Comparison of ENCODE assay signal across 24 cellular contexts in the genomic region with DNA sequence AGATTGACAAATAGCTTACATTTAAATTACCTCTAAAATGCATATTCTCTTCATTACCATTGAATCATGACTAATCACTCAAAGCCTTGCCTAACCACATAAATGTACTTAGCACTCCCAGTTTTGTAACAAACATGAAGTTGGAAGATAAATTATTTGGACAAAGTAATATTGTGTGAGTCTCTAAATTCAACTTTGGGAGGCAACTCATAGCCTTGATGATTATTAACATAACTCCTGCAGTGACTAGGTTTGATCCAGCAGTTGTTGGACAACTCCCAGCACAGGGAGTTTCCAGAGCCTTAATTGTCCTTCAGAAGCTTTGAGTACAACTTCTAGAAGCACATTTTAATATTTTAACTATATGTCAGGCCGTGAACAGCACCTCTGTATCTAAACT.
DNase-seq lines count a peak whose midpoint lies in the region; ATAC-seq and TF ChIP-seq lines count a peak whose summit lies in the region.
"Had no signal": no experiment of that assay in that cellular context is flagged by ENCODE, and none has a peak within 500 bp of the region (broad histone marks: within the 10 kb centered on the region; RNA-seq: fewer than 3 reads in every experiment).

No MANE protein-coding gene starts in this region.

- no peak overlapping the region for H3K4ac ChIP-seq in IMR-90 (ENCODE audit: low read depth, low read length)

- ATAC-seq in IMR-90 (ENCODE audit: low read depth) (peak; percentile 29), HG03139 (IDR thresholded peaks at IDR 0.05; ENCODE audit: unreplicated experiment) (no peak)
- ATAC-seq: effector memory CD8-positive, alpha-beta T cell; GM23338; naive thymus-derived CD8-positive, alpha-beta T cell had no signal

- CTCF ChIA-PET in IMR-90 (lab: Yijun Ruan, JAX), result no interaction called here

- no peaks in the 10 kb centered on the region for H4K20me1 ChIP-seq in IMR-90 (ENCODE audit: insufficient read depth, low read length)
- H4K20me1 ChIP-seq: BLaER1 had no signal

- BruUV-seq in IMR-90 (replicated peaks; lab: Mats Ljungman, UMichigan), result no TSS peak

- H2BK5ac ChIP-seq in IMR-90 (ENCODE audit: low read depth, low read length, poor library complexity, severe bottlenecking), result no peak overlapping the region

- no peak overlapping the region for H3K56ac ChIP-seq in IMR-90 (ENCODE audit: extremely low read depth, insufficient read depth, low read length)

- in situ Hi-C loops in IMR-90 (cut with MboI; ENCODE audit: low sequenced_read_pairs), result no loop called here
- in situ Hi-C loops in astrocyte of the cerebellum (cut with HindIII; ENCODE audit: low sequenced_read_pairs), result no loop called here

- no peak overlapping the region for H3K14ac ChIP-seq in IMR-90 (replicated peaks; ENCODE audit: low read depth, low read length)

- H4K5ac ChIP-seq in IMR-90 (ENCODE audit: low read depth, low read length), result no peak overlapping the region

- H3K9me1 ChIP-seq in IMR-90 (ENCODE audit: insufficient read depth, low read length), result no peaks in the 10 kb centered on the region

- no peak overlapping the region for H3K9ac ChIP-seq in IMR-90 (ENCODE audit: low read depth, low read length)
- H3K9ac ChIP-seq: BLaER1 had no signal

- no peak overlapping the region for H3K18ac ChIP-seq in IMR-90 (ENCODE audit: low read depth, low read length)

- H3K36me3 ChIP-seq in IMR-90 (ENCODE audit: control insufficient read depth, insufficient read depth, low read length), result no peaks in the 10 kb centered on the region
- H3K36me3 ChIP-seq: BLaER1, prostate gland, stomach had no signal

- intact Hi-C loops in IMR-90 (cut with micrococcal nuclease), result no loop called here

- no peak overlapping the region for H2AK5ac ChIP-seq in IMR-90 (ENCODE audit: low read depth, low read length)

- H2BK15ac ChIP-seq in IMR-90 (ENCODE audit: low read depth, low read length), result no peak overlapping the region

- no peaks in the 10 kb centered on the region for H3K27me3 ChIP-seq in IMR-90 (ENCODE audit: control insufficient read depth, insufficient read depth, low read length)
- H3K27me3 ChIP-seq: BLaER1, stomach, tibial nerve had no signal

- H2BK120ac ChIP-seq in IMR-90 (ENCODE audit: low read depth, low read length), result no peak overlapping the region

- H2BK20ac ChIP-seq in IMR-90 (ENCODE audit: low read depth, low read length), result no peak overlapping the region

- H3K4me1 ChIP-seq in IMR-90 (ENCODE audit: control insufficient read depth, insufficient read depth, low read length), result no peaks in the 10 kb centered on the region
- H3K4me1 ChIP-seq: BLaER1, prostate gland, stomach had no signal

- H2AK9ac ChIP-seq in IMR-90 (replicated peaks; ENCODE audit: low read depth, low read length, poor library complexity), result no peak overlapping the region

- no peak overlapping the region for H3K4me2 ChIP-seq in IMR-90 (ENCODE audit: low read depth, low read length)
- H3K4me2 ChIP-seq: BLaER1, GM23338 had no signal

- DNase-seq in IMR-90 (peak; percentile 16), astrocyte of the cerebellum (ENCODE audit: low read depth) (peak; percentile 51), fibroblast of villous mesenchyme (ENCODE audit: low read depth) (peak; percentile 25), renal cortical epithelial cell (ENCODE audit: low read depth) (peak; percentile 41), NCI-H69 (lab: John Stamatoyannopoulos, UW) (no peak), EL (no peak)
- DNase-seq: activated B cell treated with CpG ODN at 0.5 μM for 24 hours; activated CD4-positive, alpha-beta T cell treated with anti-CD3 and anti-CD28 coated beads, Interleukin-2, amount 10 ng/mL, durations not matched to agents 7 days and 5 days; activated effector memory CD4-positive, alpha-beta T cell treated with anti-CD3 and anti-CD28 coated beads, Interleukin-2, amount 50 U/mL, for 16 hours; aorta; central memory CD4-positive, alpha-beta T cell; cortex of kidney; DMS53; effector memory CD8-positive, alpha-beta T cell; hippocampal formation; naive thymus-derived CD8-positive, alpha-beta T cell; NCI-H446 treated with DMSO at 0.1 percent for 48 hours; stimulated activated CD4-positive, alpha-beta T cell treated with anti-CD3 and anti-CD28 coated beads, Interleukin-4, amount 100 ng/mL, for 1 hour; stomach had no signal

- H4K91ac ChIP-seq in IMR-90 (ENCODE audit: insufficient read depth, low read depth, low read length), result no peak overlapping the region

- TF ChIP-seq POLR2A in IMR-90 (IDR thresholded peaks at IDR 0.05; ENCODE audit: low read depth, low read length), result no peak

- H3K9me3 ChIP-seq in IMR-90 (ENCODE audit: control insufficient read depth, insufficient read depth, low read length), result no peaks in the 10 kb centered on the region
- H3K9me3 ChIP-seq: BLaER1, prostate gland, stomach, tibial nerve had no signal

- no peaks in the 10 kb centered on the region for H3K79me1 ChIP-seq in IMR-90 (ENCODE audit: low read depth in 1 of 2, low read length in 2 of 2)

- no peak overlapping the region for H3K23ac ChIP-seq in IMR-90 (ENCODE audit: low read depth, low read length)

- no peak overlapping the region for H3K4me3 ChIP-seq in IMR-90 (ENCODE audit: insufficient read depth, low read depth, low read length)
- H3K4me3 ChIP-seq in astrocyte of the cerebellum (ENCODE audit: low read depth, low read length), result no peak overlapping the region
- H3K4me3 ChIP-seq in fibroblast of villous mesenchyme (ENCODE audit: low read depth, low read length), result no peak overlapping the region
- H3K4me3 ChIP-seq: BLaER1, GM23338, prostate gland, stomach, tibial nerve had no signal

- dilution Hi-C loops in IMR-90 (cut with HindIII; ENCODE audit: low sequenced_read_pairs, unreplicated experiment), result no loop called here

- no CpG with 5 or more reads among the region's 1 CpG for WGBS in IMR-90 (ENCODE audit: extremely low coverage in 2 of 2, insufficient read length in 1 of 2), 2 experiments

- no peak overlapping the region for H4K8ac ChIP-seq in IMR-90 (ENCODE audit: low read depth in 2 of 2, low read length in 2 of 2)

- no peak overlapping the region for H2AFZ ChIP-seq in IMR-90 (replicated peaks; ENCODE audit: low read length, poor library complexity)
- H2AFZ ChIP-seq: GM23338 had no signal

- H3K27ac ChIP-seq in IMR-90 (ENCODE audit: insufficient read depth, low read length), result no peak overlapping the region
- H3K27ac ChIP-seq: BLaER1, prostate gland, stomach, tibial nerve had no signal

- no peak for TF ChIP-seq CTCF in IMR-90 (conservative IDR thresholded peaks at IDR 0.05; ENCODE audit: low read depth, low read length)
- TF ChIP-seq CTCF in astrocyte of the cerebellum (IDR thresholded peaks at IDR 0.05; ENCODE audit: low read depth, low read length, missing control alignments), result no peak
- TF ChIP-seq CTCF in fibroblast of villous mesenchyme (IDR thresholded peaks at IDR 0.05; ENCODE audit: insufficient read depth, low read depth, low read length), result no peak

- POLR2A ChIA-PET in IMR-90 (lab: Charles Lee; ENCODE audit: unreplicated experiment), result no interaction called here

- no peak for TF ChIP-seq RAD21 in IMR-90 (IDR thresholded peaks at IDR 0.05; ENCODE audit: low read length)

TF ChIP-seq in IMR-90, 13 proteins besides CTCF, POLR2A, EP300 and RAD21:
- TF ChIP-seq, protein P1, sequence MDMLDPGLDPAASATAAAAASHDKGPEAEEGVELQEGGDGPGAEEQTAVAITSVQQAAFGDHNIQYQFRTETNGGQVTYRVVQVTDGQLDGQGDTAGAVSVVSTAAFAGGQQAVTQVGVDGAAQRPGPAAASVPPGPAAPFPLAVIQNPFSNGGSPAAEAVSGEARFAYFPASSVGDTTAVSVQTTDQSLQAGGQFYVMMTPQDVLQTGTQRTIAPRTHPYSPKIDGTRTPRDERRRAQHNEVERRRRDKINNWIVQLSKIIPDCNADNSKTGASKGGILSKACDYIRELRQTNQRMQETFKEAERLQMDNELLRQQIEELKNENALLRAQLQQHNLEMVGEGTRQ (IDR thresholded peaks at IDR 0.05; ENCODE audit: low read depth, low read length), result no peak
- TF ChIP-seq SMC3 (IDR thresholded peaks at IDR 0.05; ENCODE audit: low read depth, low read length) (no peak), MXI1 (IDR thresholded peaks at IDR 0.05; ENCODE audit: borderline replicate concordance, low read depth, low read length) (no peak), RFX5 (IDR thresholded peaks at IDR 0.05; ENCODE audit: low read depth, low read length) (no peak), MAZ (IDR thresholded peaks at IDR 0.05; ENCODE audit: borderline replicate concordance, low read depth, low read length) (no peak)
TF ChIP-seq in IMR-90: peak in this region for 0.

Comparison
In these comparisons a context has a peak if more than half of its experiments do, and no peak if none do; other contexts are left out.
1. DNase-seq: peak in IMR-90 (single experiment), astrocyte of the cerebellum (single experiment), fibroblast of villous mesenchyme (single experiment) and renal cortical epithelial cell (single experiment); none in NCI-H69 (single experiment) and EL (single experiment).